26 cellular contexts compared by ENCODE assay signal in genomic region chrX:106391284-106391852, GRCh38.
A peak's percentile ranks its signal among the peaks of the same experiment; 100 is the strongest.
DNase-seq lines count a peak whose midpoint lies in the region; ATAC-seq and TF ChIP-seq lines count a peak whose summit lies in the region.
"Had no signal": no experiment of that assay in that cellular context is flagged by ENCODE, and none has a peak within 500 bp of the region (broad histone marks: within the 10 kb centered on the region; RNA-seq: fewer than 3 reads in every experiment).

No MANE protein-coding gene starts in this region.

- TF ChIP-seq CTCF in body of pancreas (IDR thresholded peaks at IDR 0.05), result no peak
- TF ChIP-seq CTCF in CD4-positive, alpha-beta T cell (IDR thresholded peaks at IDR 0.05), result no peak

- H3K36me3 ChIP-seq in body of pancreas (replicated peaks in 1 of 2; ENCODE audit: insufficient read depth in 1 of 2, low read depth in 2 of 2), result no peaks in the 10 kb centered on the region
- H3K36me3 ChIP-seq: BLaER1 treated with 17β-estradiol and CSF1 and Interleukin-3, amounts not matched to agents 10 nM and 100 nM; MG63 had no signal

- 50 to 73% methylated on average over 1 to 2 of the region's 4 CpGs for WGBS in body of pancreas, 2 donors

- no peak overlapping the region for H3K27ac Mint-ChIP-seq in CD4-positive, alpha-beta T cell

- no peaks in the 10 kb centered on the region for H3K36me3 Mint-ChIP-seq in CD4-positive, alpha-beta T cell (ENCODE audit: low read depth)

- no peak overlapping the region for H3K4me3 Mint-ChIP-seq in CD4-positive, alpha-beta T cell

- DNase-seq in Ammon's horn (ENCODE audit: low spot score) (peak; percentile 3), body of pancreas (peak in 1 of 4 donors; percentile 2), globus pallidus (ENCODE audit: low spot score) (peak; percentile 7), substantia nigra (lab: John Stamatoyannopoulos, UW) (peak in 1 of 49 donors; percentile 0), D341Med (ENCODE audit: low spot score) (no peak), GM19240 (ENCODE audit: insufficient read length, low spot score) (no peak), SHP77 (lab: John Stamatoyannopoulos, UW) (no peak)
- no peak for DNase-seq in CD4-positive, alpha-beta T cell
- DNase-seq: ACHN, EL, GF-D8, MG63, NCI-H1417, NCI-H1694 treated with DMSO at 0.1 percent for 48 hours, NCI-H2081 treated with DMSO at 0.1 percent for 48 hours, NCI-H2171 treated with DMSO at 0.1 percent for 48 hours, NCI-H446 treated with DMSO at 0.1 percent for 48 hours, NCI-H69, SIG-M5, SK-N-SH had no signal

- intact Hi-C loops in body of pancreas (cut with DNase I), result no loop called here
- intact Hi-C loops in CD4-positive, alpha-beta T cell (cut with DNase I, micrococcal nuclease), result no loop called here

- CTCF ChIA-PET in CD4-positive, alpha-beta T cell (lab: Charles Lee), result no interaction called here

- no peaks in the 10 kb centered on the region for H3K27me3 ChIP-seq in body of pancreas
- H3K27me3 ChIP-seq in CD4-positive, alpha-beta T cell (ENCODE audit: control insufficient read depth, insufficient read depth, low read length), result no peaks in the 10 kb centered on the region
- H3K27me3 ChIP-seq: BLaER1 treated with 17β-estradiol and CSF1 and Interleukin-3, amounts not matched to agents 10 nM and 100 nM; MG63 had no signal

- H3K27me3 Mint-ChIP-seq in CD4-positive, alpha-beta T cell, result no peaks in the 10 kb centered on the region

- no peaks in the 10 kb centered on the region for H3K9me3 Mint-ChIP-seq in CD4-positive, alpha-beta T cell

- POLR2A ChIA-PET in CD4-positive, alpha-beta T cell (lab: Charles Lee), result no interaction called here

- no peak for TF ChIP-seq POLR2A in body of pancreas (IDR thresholded peaks at IDR 0.05)

- no peaks in the 10 kb centered on the region for H3K9me3 ChIP-seq in body of pancreas
- no peaks in the 10 kb centered on the region for H3K9me3 ChIP-seq in CD4-positive, alpha-beta T cell (ENCODE audit: control insufficient read depth, low read length)
- H3K9me3 ChIP-seq: BLaER1 treated with 17β-estradiol and CSF1 and Interleukin-3, amounts not matched to agents 10 nM and 100 nM; MG63; SK-N-SH had no signal

- H3K4me3 ChIP-seq in body of pancreas, result no peak overlapping the region
- H3K4me3 ChIP-seq: BLaER1 treated with 17β-estradiol and CSF1 and Interleukin-3, amounts not matched to agents 10 nM and 100 nM; K562; MG63 had no signal

- no peaks in the 10 kb centered on the region for H3K4me1 ChIP-seq in body of pancreas
- H3K4me1 ChIP-seq: BLaER1 treated with 17β-estradiol and CSF1 and Interleukin-3, amounts not matched to agents 10 nM and 100 nM had no signal

- peak overlapping the region in 2 of 4 donors; percentile 25 to 26 for H3K27ac ChIP-seq in body of pancreas
- peak overlapping the region; percentile 35 for H3K27ac ChIP-seq in substantia nigra (ENCODE audit: low read depth, low read length, poor library complexity, severe bottlenecking)
- H3K27ac ChIP-seq in CD4-positive, alpha-beta T cell (ENCODE audit: low read depth, low read length), result no peak overlapping the region
- H3K27ac ChIP-seq: 22Rv1; BLaER1 treated with 17β-estradiol and CSF1 and Interleukin-3, amounts not matched to agents 10 nM and 100 nM; HL-60; RWPE1 had no signal

- no peaks in the 10 kb centered on the region for H3K4me1 Mint-ChIP-seq in CD4-positive, alpha-beta T cell (ENCODE audit: low read depth)

- ATAC-seq in body of pancreas, result peak; percentile 73
- no peak for ATAC-seq in CD4-positive, alpha-beta T cell (ENCODE audit: poor library complexity)
- ATAC-seq: HepG2, K562 had no signal

Comparison
In these comparisons a context has a peak if more than half of its experiments do, and no peak if none do; other contexts are left out.
1. DNase-seq: peak in Ammon's horn (single experiment) and globus pallidus (single experiment); none in D341Med (single experiment), GM19240 (single experiment), CD4-positive, alpha-beta T cell (0 of 10) and SHP77 (0 of 2).